In the genomic region with DNA sequence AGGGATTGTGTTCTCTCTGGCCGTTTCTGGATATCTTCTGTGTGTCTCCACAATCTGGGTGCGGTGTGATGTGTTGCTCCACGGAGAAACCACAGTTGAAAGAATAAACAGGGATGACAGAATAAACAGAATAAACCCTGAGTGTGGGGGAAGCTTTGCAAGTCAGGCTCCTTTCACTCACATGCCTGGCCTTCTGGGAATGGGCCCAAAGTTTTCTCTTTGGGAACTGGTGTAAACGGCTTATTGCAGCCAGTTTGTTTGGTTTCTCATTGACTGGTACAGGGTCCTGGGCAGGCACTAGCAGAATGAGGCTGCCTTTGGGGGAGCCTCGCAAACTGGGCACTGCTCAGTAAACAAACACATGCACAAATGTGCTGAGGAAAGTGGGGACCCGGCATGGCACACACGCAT, we compare ENCODE assay signal across 14 cellular contexts.
DNase-seq lines count a peak whose midpoint lies in the region; ATAC-seq, FAIRE-seq and TF ChIP-seq lines count a peak whose summit lies in the region.
"Had no signal": no experiment of that assay in that cellular context is flagged by ENCODE, and none has a peak within 500 bp of the region (broad histone marks: within the 10 kb centered on the region; RNA-seq: fewer than 3 reads in every experiment).

No MANE protein-coding gene starts in this region.

- H3K9me3 ChIP-seq in BLaER1 treated with 17β-estradiol and CSF1 and Interleukin-3, amounts not matched to agents 10 nM and 100 nM (replicated peaks in 1 of 11): no peaks in the 10 kb centered on the region
- no peaks in the 10 kb centered on the region for H3K9me3 ChIP-seq in adipocyte (ENCODE audit: control insufficient read depth, low read length)
- no peaks in the 10 kb centered on the region for H3K9me3 ChIP-seq in right cardiac atrium (ENCODE audit: control insufficient read depth, low read length)
- no peaks in the 10 kb centered on the region for H3K9me3 ChIP-seq in H9 (ENCODE audit: control insufficient read depth, low read depth, low read length)
- H3K9me3 ChIP-seq: SJSA1 had no signal

- ATAC-seq in right cardiac atrium: peak; percentile 21 to 37

- no peaks in the 10 kb centered on the region for H3K27me3 ChIP-seq in BLaER1 treated with 17β-estradiol and CSF1 and Interleukin-3, amounts not matched to agents 10 nM and 100 nM
- no peaks in the 10 kb centered on the region for H3K27me3 ChIP-seq in adipocyte (replicated peaks; ENCODE audit: control insufficient read depth, insufficient read depth, low read length)
- H3K27me3 ChIP-seq in right cardiac atrium (ENCODE audit: control insufficient read depth, insufficient read depth): no peaks in the 10 kb centered on the region
- no peaks in the 10 kb centered on the region for H3K27me3 ChIP-seq in H9 (ENCODE audit: insufficient read depth, low read length)

- H2BK20ac ChIP-seq in H9 (ENCODE audit: low read depth, low read length, poor library complexity, severe bottlenecking): no peak overlapping the region

- H4K8ac ChIP-seq in H9 (replicated peaks; ENCODE audit: insufficient read length, low read depth, low read length): no peak overlapping the region

- TF ChIP-seq POLR2A in H54 (IDR thresholded peaks at IDR 0.05; ENCODE audit: low read depth, low read length): no peak

- H3K27me3 Mint-ChIP-seq in activated naive CD8-positive, alpha-beta T cell treated with anti-CD3 and anti-CD28 coated beads for 36 hours: peaks cover 5% of the 10 kb centered on the region
- H3K27me3 Mint-ChIP-seq in H9 (ENCODE audit: low read depth): no peaks in the 10 kb centered on the region

- H2BK5ac ChIP-seq in H9 (ENCODE audit: insufficient read length, low read length): no peak overlapping the region

- peak overlapping the region in 2 of 11 experiments; percentile 2 to 6; a peak in 2 of 22 replicates for H3K9ac ChIP-seq in BLaER1 treated with 17β-estradiol and CSF1 and Interleukin-3, amounts not matched to agents 10 nM and 100 nM
- H3K9ac ChIP-seq in adipocyte (ENCODE audit: low read length) (peak overlapping the region; percentile 2), H9 (ENCODE audit: extremely low read depth, insufficient read length, low read length) (no peak overlapping the region)

- no peak overlapping the region for H2BK120ac ChIP-seq in H9 (ENCODE audit: low read depth, low read length, poor library complexity, severe bottlenecking)

- peaks cover 48 to 73% (median 60%) of the 10 kb centered on the region in 10 experiments for H3K4me1 ChIP-seq in BLaER1 treated with 17β-estradiol and CSF1 and Interleukin-3, amounts not matched to agents 10 nM and 100 nM
- peaks cover 58% of the 10 kb centered on the region for H3K4me1 ChIP-seq in adipocyte (ENCODE audit: control insufficient read depth, insufficient read depth, low read length)
- H3K4me1 ChIP-seq in right cardiac atrium (ENCODE audit: control insufficient read depth, insufficient read depth, low read length): peaks cover 5% of the 10 kb centered on the region
- H3K4me1 ChIP-seq in H9 (ENCODE audit: insufficient read depth, low read length): no peaks in the 10 kb centered on the region

- intact Hi-C loops in right cardiac atrium (cut with DNase I): no loop called here

- no peak overlapping the region for H3K4me3 ChIP-seq in BLaER1 treated with 17β-estradiol and CSF1 and Interleukin-3, amounts not matched to agents 10 nM and 100 nM
- H3K4me3 ChIP-seq in adipocyte (ENCODE audit: low read length) (no peak overlapping the region), right cardiac atrium (ENCODE audit: low read length) (no peak overlapping the region)
- H3K4me3 ChIP-seq: SJSA1 had no signal

- H3K27ac ChIP-seq in BLaER1 treated with 17β-estradiol and CSF1 and Interleukin-3, amounts not matched to agents 10 nM and 100 nM: peak overlapping the region in 5 of 11 experiments; percentile 5 to 62 (median 45); a peak in 6 of 22 replicates
- H3K27ac ChIP-seq in right cardiac atrium (ENCODE audit: low read length) (no peak overlapping the region), H9 (ENCODE audit: insufficient read length, low read depth, low read length) (no peak overlapping the region)
- H3K27ac ChIP-seq: SJSA1 had no signal

- no peaks in the 10 kb centered on the region for H3K36me3 ChIP-seq in BLaER1 treated with 17β-estradiol and CSF1 and Interleukin-3, amounts not matched to agents 10 nM and 100 nM
- H3K36me3 ChIP-seq in adipocyte (ENCODE audit: control insufficient read depth, insufficient read depth, low read length, severe bottlenecking): no peaks in the 10 kb centered on the region
- H3K36me3 ChIP-seq: SJSA1 had no signal

- no peak for TF ChIP-seq CTCF in H9 (conservative IDR thresholded peaks at IDR 0.05)

- no peak overlapping the region for H4K91ac ChIP-seq in H9 (ENCODE audit: insufficient read length, low read depth, low read length)

- no peak overlapping the region for H3K18ac ChIP-seq in H9 (ENCODE audit: insufficient read length, low read depth, low read length)

- DNase-seq in adipocyte (ENCODE audit: low read depth): no peak
- DNase-seq in right cardiac atrium: peak in 1 of 3 donors; percentile 16
- peak in 34 of 56 donors; percentile 11 to 67 (median 39) for DNase-seq in nucleus accumbens (lab: John Stamatoyannopoulos, UW)
- DNase-seq in NCI-H1930 (lab: John Stamatoyannopoulos, UW): no peak
- DNase-seq in activated naive CD8-positive, alpha-beta T cell treated with anti-CD3 and anti-CD28 coated beads for 36 hours: no peak
- no peak for DNase-seq in H54 (ENCODE audit: insufficient read length, low spot score)
- no peak for DNase-seq in H9
- DNase-seq: activated CD8-positive, alpha-beta memory T cell treated with anti-CD3 and anti-CD28 coated beads, Interleukin-2, amount 50 U/mL, for 4 hours; DMS 273 treated with DMSO at 0.1 percent for 48 hours; kidney glomerular epithelial cell; NCI-H1694 treated with DMSO at 0.1 percent for 48 hours; NCI-H82 had no signal

- no peaks in the 10 kb centered on the region for H3K79me2 ChIP-seq in H9 (ENCODE audit: insufficient read depth, low read length)

- no peak overlapping the region for H3K4me3 Mint-ChIP-seq in activated naive CD8-positive, alpha-beta T cell treated with anti-CD3 and anti-CD28 coated beads for 36 hours
- no peak overlapping the region for H3K4me3 Mint-ChIP-seq in H9

- no peak overlapping the region for H3T11ph ChIP-seq in H9 (ENCODE audit: low read length)

- no peaks in the 10 kb centered on the region for H4K20me1 ChIP-seq in BLaER1 treated with 17β-estradiol and CSF1 and Interleukin-3, amounts not matched to agents 10 nM and 100 nM
- H4K20me1 ChIP-seq in H9 (ENCODE audit: control insufficient read depth, insufficient read depth, insufficient read length): no peaks in the 10 kb centered on the region

- no peak overlapping the region for H3K56ac ChIP-seq in H9 (ENCODE audit: insufficient read length, low read depth, low read length)

- peak overlapping the region in 8 of 11 experiments; percentile 10 to 67 (median 56); a peak in 12 of 22 replicates for H3K4me2 ChIP-seq in BLaER1 treated with 17β-estradiol and CSF1 and Interleukin-3, amounts not matched to agents 10 nM and 100 nM
- H3K4me2 ChIP-seq in H9 (ENCODE audit: insufficient read depth, insufficient read length, low read length): no peak overlapping the region

- no peaks in the 10 kb centered on the region for H3K23me2 ChIP-seq in H9 (ENCODE audit: insufficient read length, low read depth, low read length, poor library complexity, severe bottlenecking)

- no peak overlapping the region for H3K4ac ChIP-seq in H9 (ENCODE audit: low read depth, low read length)

- no peaks in the 10 kb centered on the region for H3K79me1 ChIP-seq in H9 (ENCODE audit: insufficient read depth, low read depth, low read length, poor library complexity, severe bottlenecking)

- no peak overlapping the region for H3K14ac ChIP-seq in H9 (ENCODE audit: insufficient read depth, low read length)

- no peaks in the 10 kb centered on the region for H3K9me3 Mint-ChIP-seq in activated naive CD8-positive, alpha-beta T cell treated with anti-CD3 and anti-CD28 coated beads for 36 hours
- H3K9me3 Mint-ChIP-seq in H9: no peaks in the 10 kb centered on the region

- no peak overlapping the region for H3K23ac ChIP-seq in H9 (ENCODE audit: insufficient read length, low read depth, low read length)

- H2BK15ac ChIP-seq in H9 (ENCODE audit: low read depth, low read length): no peak overlapping the region

- H3K27ac Mint-ChIP-seq in activated naive CD8-positive, alpha-beta T cell treated with anti-CD3 and anti-CD28 coated beads for 36 hours: no peak overlapping the region
- no peak overlapping the region for H3K27ac Mint-ChIP-seq in H9

- H2AFZ ChIP-seq in H9 (ENCODE audit: low read length): no peak overlapping the region

- no peak overlapping the region for H2AK5ac ChIP-seq in H9 (ENCODE audit: insufficient read length, low read length)

- H3K36me3 Mint-ChIP-seq in activated naive CD8-positive, alpha-beta T cell treated with anti-CD3 and anti-CD28 coated beads for 36 hours: no peaks in the 10 kb centered on the region
- no peaks in the 10 kb centered on the region for H3K36me3 Mint-ChIP-seq in H9 (ENCODE audit: insufficient read depth in 1 of 3, low read depth in 3 of 3)

- no peak for FAIRE-seq in H54 (lab: Jason Lieb, UNC)

- 60% methylated on average over 7 of the region's 7 CpGs for WGBS in right cardiac atrium
- WGBS in H9 (ENCODE audit: extremely low coverage, insufficient read length, low lambda C conversion rate): no CpG with 5 or more reads among the region's 7 CpGs

- H3K4me1 Mint-ChIP-seq in activated naive CD8-positive, alpha-beta T cell treated with anti-CD3 and anti-CD28 coated beads for 36 hours: peaks cover 4% of the 10 kb centered on the region
- H3K4me1 Mint-ChIP-seq in H9: peaks cover 10 to 12% of the 10 kb centered on the region in 2 experiments

- H4K5ac ChIP-seq in H9 (ENCODE audit: insufficient read length, low read depth, low read length): no peak overlapping the region

- no peak overlapping the region for H2BK12ac ChIP-seq in H9 (ENCODE audit: insufficient read length, low read depth, low read length)

Comparison
In these comparisons a context has a peak if more than half of its experiments do, and no peak if none do; other contexts are left out.
1. DNase-seq: peak in nucleus accumbens (34 of 56); none in adipocyte (single experiment), NCI-H1930 (0 of 2), activated naive CD8-positive, alpha-beta T cell treated with anti-CD3 and anti-CD28 coated beads for 36 hours (single experiment), H54 (single experiment) and H9 (single experiment).